In the genomic region with DNA sequence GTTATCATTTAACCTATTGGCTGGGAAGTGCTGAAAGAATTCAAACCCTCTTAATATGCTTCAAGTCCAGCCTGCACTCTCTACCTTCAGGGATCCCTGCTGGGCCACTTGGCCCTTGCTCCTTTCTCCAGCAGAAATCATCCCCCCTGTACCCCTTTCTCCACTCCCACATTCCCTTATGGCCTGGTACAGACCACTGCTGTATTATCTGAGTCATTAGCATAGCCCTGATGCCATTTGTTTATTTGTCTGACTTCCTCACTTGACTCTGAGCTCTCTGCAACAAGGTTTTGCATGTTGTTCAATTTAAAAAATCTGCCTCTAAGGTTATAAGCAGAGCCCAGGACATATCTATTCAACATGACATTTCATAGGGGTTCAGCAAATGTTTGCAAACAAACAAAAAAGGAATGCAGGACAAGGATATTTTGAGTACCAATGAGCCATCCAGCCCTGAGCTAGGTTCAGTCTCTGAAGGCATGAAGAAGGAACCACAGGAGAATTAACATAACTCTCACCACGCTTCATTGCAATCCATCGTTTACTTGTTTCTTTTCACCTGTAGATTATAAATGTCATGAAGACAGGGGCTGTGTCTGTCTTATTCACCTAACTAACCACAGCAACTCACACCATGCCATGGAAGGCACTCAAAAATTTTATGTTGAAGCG, we compare ENCODE assay signal across 2 cellular contexts.
TF ChIP-seq lines count a peak whose summit lies in the region.

No MANE protein-coding gene starts in this region.

TF ChIP-seq in GM12891, 5 proteins besides CTCF, POLR2A, EP300 and RAD21 (continued from another document):
- peak; percentile 42 for TF ChIP-seq SPI1 (IDR thresholded peaks at IDR 0.05; ENCODE audit: low read depth, low read length)

TF ChIP-seq in K562, 482 proteins besides CTCF, POLR2A, EP300 and RAD21:
- TF ChIP-seq ZNF318 (IDR thresholded peaks at IDR 0.05; ENCODE audit: borderline replicate concordance in 1 of 2, low read depth in 1 of 2) (no peak), SMAD3 (CRISPR knock-in tag; conservative IDR thresholded peaks at IDR 0.05) (no peak), POLR2B (IDR thresholded peaks at IDR 0.05; ENCODE audit: low read depth, partially characterized antibody) (no peak), SPI1 (IDR thresholded peaks at IDR 0.05; ENCODE audit: borderline replicate concordance, low read depth, low read length) (0 out of 2 replicates have a peak, but pooled peaks have one; percentile 10)
